ENCODE assay signal across 29 cellular contexts in the genomic region with DNA sequence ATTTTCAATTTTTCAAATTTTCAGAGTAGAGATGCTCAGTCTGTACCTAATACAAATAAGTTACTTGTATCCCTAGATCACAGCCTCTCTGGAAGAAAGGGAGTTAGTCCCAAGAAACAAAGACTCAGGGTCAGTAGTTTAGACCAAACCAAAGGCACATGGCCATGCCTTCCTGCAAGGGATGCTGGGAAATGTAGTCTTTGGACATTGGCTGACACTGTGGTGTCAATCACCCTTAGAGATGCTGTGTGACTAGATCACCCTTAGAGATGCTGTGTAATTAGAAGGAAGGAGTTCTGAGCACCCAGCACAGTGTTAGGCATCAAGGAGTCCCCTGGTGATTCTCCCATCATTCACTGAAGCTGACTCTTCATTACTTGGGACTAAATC.
DNase-seq lines count a peak whose midpoint lies in the region; ATAC-seq and TF ChIP-seq lines count a peak whose summit lies in the region.
"Had no signal": no experiment of that assay in that cellular context is flagged by ENCODE, and none has a peak within 500 bp of the region (broad histone marks: within the 10 kb centered on the region; RNA-seq: fewer than 3 reads in every experiment).

No MANE protein-coding gene starts in this region.

- H3K4me3 ChIP-seq in HEK293 (ENCODE audit: low read depth, low read length), result no peak overlapping the region
- no peak overlapping the region for H3K4me3 ChIP-seq in colonic mucosa
- H3K4me3 ChIP-seq: cardiac muscle cell, gastroesophageal sphincter, ovary, right atrium auricular region, thoracic aorta, uterus had no signal

- H3K36me3 ChIP-seq in HEK293 (ENCODE audit: control insufficient read depth in 2 of 2, insufficient read depth in 1 of 2, low read length in 2 of 2) (no peaks in the 10 kb centered on the region), colonic mucosa (no peaks in the 10 kb centered on the region)
- H3K36me3 ChIP-seq: cardiac muscle cell, gastroesophageal sphincter, ovary, right atrium auricular region, thoracic aorta, uterus had no signal

- TF ChIP-seq CTCF in HEK293 (tag by site-specific recombination; IDR thresholded peaks at IDR 0.05) (no peak), colonic mucosa (IDR thresholded peaks at IDR 0.05) (no peak)

- H3K27me3 ChIP-seq in colonic mucosa, result no peaks in the 10 kb centered on the region
- H3K27me3 ChIP-seq: cardiac muscle cell, gastroesophageal sphincter, ovary, right atrium auricular region, uterus had no signal

- POLR2A ChIA-PET in HEK293 (lab: Yijun Ruan, JAX), result no interaction called here

- H3K9ac ChIP-seq in colonic mucosa (ENCODE audit: low read depth in 2 of 2, low read length in 2 of 2), result no peak overlapping the region

- intact Hi-C loops in colonic mucosa (cut with DNase I) (no loop called here), posterior vena cava (cut with DNase I) (no loop called here)

- ATAC-seq in GM19035 (IDR thresholded peaks at IDR 0.05; ENCODE audit: unreplicated experiment), result no peak
- ATAC-seq: activated CD8-positive, alpha-beta memory T cell treated with anti-CD3 and anti-CD28 coated beads, Interleukin-2, amount 10 ng/mL, durations not matched to agents 7 days and 5 days; gastroesophageal sphincter; left ventricle myocardium superior; natural killer cell treated with Interleukin-12 subunit alpha and Interleukin-12 subunit beta and Interleukin-15 and Interleukin-18, amount 100 ng/mL, for 72 hours; Panc1; T-helper 17 cell had no signal

- H3K4me1 ChIP-seq in HEK293 (ENCODE audit: control insufficient read depth, insufficient read depth, low read length) (no peaks in the 10 kb centered on the region), colonic mucosa (no peaks in the 10 kb centered on the region)
- H3K4me1 ChIP-seq: right atrium auricular region, uterus had no signal

- H3K9me3 ChIP-seq in HEK293 (ENCODE audit: control insufficient read depth, insufficient read depth, low read depth, low read length), result no peaks in the 10 kb centered on the region
- H3K9me3 ChIP-seq in colonic mucosa, result no peaks in the 10 kb centered on the region
- H3K9me3 ChIP-seq: gastroesophageal sphincter, ovary, right atrium auricular region, thoracic aorta, uterus had no signal

- DNase-seq in COLO829 (ENCODE audit: low spot score), result peak; percentile 45
- DNase-seq in OCI-M1 (lab: John Stamatoyannopoulos, UW), result peak; percentile 37
- peak; percentile 50 for DNase-seq in iPS-NIHi11 (ENCODE audit: low spot score)
- DNase-seq in colonic mucosa, result no peak
- no peak for DNase-seq in MV-4-11 (lab: John Stamatoyannopoulos, UW)
- DNase-seq in posterior vena cava (ENCODE audit: low spot score), result no peak
- DNase-seq: activated CD4-positive, alpha-beta T cell treated with anti-CD3 and anti-CD28 coated beads for 48 hours; activated CD8-positive, alpha-beta memory T cell treated with anti-CD3 and anti-CD28 coated beads, Interleukin-2, amount 10 ng/mL, durations not matched to agents 7 days and 5 days; activated naive CD4-positive, alpha-beta T cell treated with anti-CD3 and anti-CD28 coated beads, Interleukin-2, amount 50 U/mL, for 16 hours; amygdala; hippocampal formation; islet precursor cell; left ventricle myocardium superior; NCI-H2029; ovary; stimulated activated CD4-positive, alpha-beta T cell treated with anti-CD3 and anti-CD28 coated beads, Interleukin-12 subunit alpha, Interleukin-12 subunit beta, amount 100 ng/mL, for 4 hours; stimulated activated CD4-positive, alpha-beta T cell treated with anti-CD3 and anti-CD28 coated beads, Interleukin-4, amount 100 ng/mL, for 24 hours; stimulated activated naive CD4-positive, alpha-beta T cell; T-helper 17 cell; uterus had no signal

- H3K27ac ChIP-seq in HEK293 (ENCODE audit: extremely low read depth, low read depth, low read length), result no peak overlapping the region
- no peak overlapping the region for H3K27ac ChIP-seq in colonic mucosa
- H3K27ac ChIP-seq: C4-2B, cardiac muscle cell, gastroesophageal sphincter, ovary, right atrium auricular region, thoracic aorta, uterus had no signal

- CTCF ChIA-PET in HEK293 (lab: Yijun Ruan, JAX), result interaction anchor here (0.6 to 1.2 kb wide), 2 partner anchors 14 to 33 kb away, joined by 3 read pairs; no protein-coding TSS in a partner anchor

TF ChIP-seq in HEK293, 187 proteins besides CTCF, POLR2A, EP300 and RAD21:
- TF ChIP-seq ZNF335 (tag by site-specific recombination; conservative IDR thresholded peaks at IDR 0.05), result peak; percentile 37; the same call in 1 of the 2 replicates
- no peak for TF ChIP-seq ZXDB (tag by site-specific recombination; IDR thresholded peaks at IDR 0.05)

Comparison
In these comparisons a context has a peak if more than half of its experiments do, and no peak if none do; other contexts are left out.
1. DNase-seq: peak in COLO829 (single experiment), OCI-M1 (single experiment) and iPS-NIHi11 (single experiment); none in colonic mucosa (single experiment), MV-4-11 (single experiment) and posterior vena cava (single experiment).